9 cellular contexts compared by ENCODE assay signal in genomic region chr6:139030539-139030938, GRCh38. TPM values are rescaled to one million over a fixed set of nuclear protein-coding genes. Genes with fewer than 3 reads are reported as not detected.
A peak's percentile ranks its signal among the peaks of the same experiment; 100 is the strongest.
DNase-seq lines count a peak whose midpoint lies in the region; ATAC-seq and TF ChIP-seq lines count a peak whose summit lies in the region.
"Had no signal": no experiment of that assay in that cellular context is flagged by ENCODE, and none has a peak within 500 bp of the region (broad histone marks: within the 10 kb centered on the region; RNA-seq: fewer than 3 reads in every experiment).

No MANE protein-coding gene starts in this region.

- DNase-seq in mammary epithelial cell: no peak
- no peak for DNase-seq in breast epithelium (ENCODE audit: low spot score in 2 of 2)
- peak; percentile 75 for DNase-seq in OCI-M1 (lab: John Stamatoyannopoulos, UW)
- DNase-seq in ACHN: no peak
- no peak for DNase-seq in mesothelial cell of epicardium (ENCODE audit: low spot score in 2 of 2, unreplicated experiment in 2 of 2)
- no peak for DNase-seq in activated T-helper 1 cell treated with anti-CD3 and anti-CD28 coated beads, Interleukin-12 subunit alpha, Interleukin-12 subunit beta, Interleukin-2, Interleukin-4 antibody, amounts not matched to agents 30 ng/mL and 10 ng/mL and 1 ng/mL, durations not matched to agents 14 hours and 24 hours and 36 hours (ENCODE audit: low spot score)

- H3K9me3 Mint-ChIP-seq in mesothelial cell of epicardium: no peaks in the 10 kb centered on the region
- H3K9me3 Mint-ChIP-seq in activated T-helper 1 cell treated with anti-CD3 and anti-CD28 coated beads, Interleukin-12 subunit alpha, Interleukin-12 subunit beta, Interleukin-2, Interleukin-4 antibody, amounts not matched to agents 30 ng/mL and 10 ng/mL and 1 ng/mL, durations not matched to agents 14 hours and 24 hours and 36 hours: no peaks in the 10 kb centered on the region
- H3K9me3 Mint-ChIP-seq: nephron had no signal

- TF ChIP-seq CTCF in mammary epithelial cell (conservative IDR thresholded peaks at IDR 0.05 in 1 of 2, IDR thresholded peaks at IDR 0.05 in 1 of 2; ENCODE audit: extremely low read depth in 1 of 2, insufficient read depth in 1 of 2, low read depth in 1 of 2, low read length in 2 of 2): no peak
- TF ChIP-seq CTCF in breast epithelium (IDR thresholded peaks at IDR 0.05): no peak
- no peak for TF ChIP-seq CTCF in neural cell (IDR thresholded peaks at IDR 0.05; ENCODE audit: poor library complexity, severe bottlenecking)
- TF ChIP-seq CTCF in mesothelial cell of epicardium (IDR thresholded peaks at IDR 0.05; ENCODE audit: unreplicated experiment): no peak

- H3K9me2 ChIP-seq in neural cell (ENCODE audit: insufficient read depth, low read length): no peaks in the 10 kb centered on the region

- H3K36me3 Mint-ChIP-seq in mesothelial cell of epicardium: peaks cover 3% of the 10 kb centered on the region
- peaks cover 17% of the 10 kb centered on the region for H3K36me3 Mint-ChIP-seq in activated T-helper 1 cell treated with anti-CD3 and anti-CD28 coated beads, Interleukin-12 subunit alpha, Interleukin-12 subunit beta, Interleukin-2, Interleukin-4 antibody, amounts not matched to agents 30 ng/mL and 10 ng/mL and 1 ng/mL, durations not matched to agents 14 hours and 24 hours and 36 hours (ENCODE audit: low read depth)

- intact Hi-C loops in mammary epithelial cell (cut with micrococcal nuclease) (no loop called here), breast epithelium (cut with DNase I; ENCODE audit: low total_unique reads) (no loop called here)
- intact Hi-C loops in activated T-helper 1 cell treated with anti-CD3 and anti-CD28 coated beads, Interleukin-12 subunit alpha, Interleukin-12 subunit beta, Interleukin-2, Interleukin-4 antibody, amounts not matched to agents 30 ng/mL and 10 ng/mL and 1 ng/mL, durations not matched to agents 14 hours and 24 hours and 36 hours (cut with micrococcal nuclease): no loop called here

- ATAC-seq in HG02981 (IDR thresholded peaks at IDR 0.05; ENCODE audit: unreplicated experiment): peak; percentile 59

- no peak overlapping the region for H3K27ac Mint-ChIP-seq in mesothelial cell of epicardium
- H3K27ac Mint-ChIP-seq in activated T-helper 1 cell treated with anti-CD3 and anti-CD28 coated beads, Interleukin-12 subunit alpha, Interleukin-12 subunit beta, Interleukin-2, Interleukin-4 antibody, amounts not matched to agents 30 ng/mL and 10 ng/mL and 1 ng/mL, durations not matched to agents 14 hours and 24 hours and 36 hours: no peak overlapping the region
- H3K27ac Mint-ChIP-seq: nephron had no signal

- H3K79me2 ChIP-seq in mammary epithelial cell (ENCODE audit: insufficient read depth, low read length): peaks cover 55% of the 10 kb centered on the region
- H3K79me2 ChIP-seq in neural cell (replicated peaks; ENCODE audit: insufficient read depth, low read length): peaks cover 39% of the 10 kb centered on the region

- H3K4me2 ChIP-seq in mammary epithelial cell (ENCODE audit: insufficient read depth, low read depth, low read length): peak overlapping the region; percentile 85
- H3K4me2 ChIP-seq in neural cell (ENCODE audit: low read length): peak overlapping the region; percentile 79

- no peak for TF ChIP-seq POLR2A in breast epithelium (IDR thresholded peaks at IDR 0.05)

- no peaks in the 10 kb centered on the region for H4K20me1 ChIP-seq in mammary epithelial cell (ENCODE audit: insufficient read depth, low read length)
- no peaks in the 10 kb centered on the region for H4K20me1 ChIP-seq in neural cell (ENCODE audit: insufficient read depth)

- CTCF ChIA-PET in mammary epithelial cell (lab: Charles Lee; ENCODE audit: low non-redundant PET): no interaction called here

- H3K4me1 ChIP-seq in mammary epithelial cell (ENCODE audit: insufficient read depth, low read length): peaks cover 12% of the 10 kb centered on the region
- H3K4me1 ChIP-seq in breast epithelium: no peaks in the 10 kb centered on the region

- BruUV-seq in mammary epithelial cell (replicated peaks; lab: Mats Ljungman, UMichigan): TSS peak; percentile 14

- no peak overlapping the region for H3K27ac ChIP-seq in mammary epithelial cell (ENCODE audit: insufficient read depth, low read depth, low read length)
- H3K27ac ChIP-seq in breast epithelium: no peak overlapping the region
- peak overlapping the region; percentile 97 for H3K27ac ChIP-seq in neural cell (ENCODE audit: low read length)

- no peak overlapping the region for H3K9ac ChIP-seq in mammary epithelial cell (ENCODE audit: insufficient read depth, low read length)
- H3K9ac ChIP-seq in neural cell (ENCODE audit: low read length): peak overlapping the region; percentile 98

- no peak overlapping the region for H3K4me3 Mint-ChIP-seq in mesothelial cell of epicardium
- no peak overlapping the region for H3K4me3 Mint-ChIP-seq in activated T-helper 1 cell treated with anti-CD3 and anti-CD28 coated beads, Interleukin-12 subunit alpha, Interleukin-12 subunit beta, Interleukin-2, Interleukin-4 antibody, amounts not matched to agents 30 ng/mL and 10 ng/mL and 1 ng/mL, durations not matched to agents 14 hours and 24 hours and 36 hours
- H3K4me3 Mint-ChIP-seq: nephron had no signal

- H3K36me3 ChIP-seq in mammary epithelial cell (ENCODE audit: insufficient read depth, low read length): peaks cover 7% of the 10 kb centered on the region
- no peaks in the 10 kb centered on the region for H3K36me3 ChIP-seq in breast epithelium
- H3K36me3 ChIP-seq in neural cell (ENCODE audit: insufficient read depth, low read length): no peaks in the 10 kb centered on the region

- TF ChIP-seq EP300 in neural cell (conservative IDR thresholded peaks at IDR 0.05; ENCODE audit: poor library complexity, severe bottlenecking): no peak

- H3K27me3 ChIP-seq in mammary epithelial cell (ENCODE audit: insufficient read depth, low read length): no peaks in the 10 kb centered on the region
- H3K27me3 ChIP-seq in breast epithelium: no peaks in the 10 kb centered on the region
- no peaks in the 10 kb centered on the region for H3K27me3 ChIP-seq in neural cell (ENCODE audit: insufficient read depth, low read depth, low read length)

- in situ Hi-C loops in mammary epithelial cell (cut with MboI; ENCODE audit: low sequenced_read_pairs in 2 of 2) (no loop called here), ACHN (cut with HindIII; ENCODE audit: low pct_ligation_motif_present, low pct_unique_long_range_greater_than_20kb, low sequenced_read_pairs) (no loop called here)

- no peaks in the 10 kb centered on the region for H3K27me3 Mint-ChIP-seq in mesothelial cell of epicardium (ENCODE audit: low read depth)
- no peaks in the 10 kb centered on the region for H3K27me3 Mint-ChIP-seq in activated T-helper 1 cell treated with anti-CD3 and anti-CD28 coated beads, Interleukin-12 subunit alpha, Interleukin-12 subunit beta, Interleukin-2, Interleukin-4 antibody, amounts not matched to agents 30 ng/mL and 10 ng/mL and 1 ng/mL, durations not matched to agents 14 hours and 24 hours and 36 hours (ENCODE audit: insufficient read depth)

- H3K4me3 ChIP-seq in mammary epithelial cell (replicated peaks in 1 of 3; ENCODE audit: insufficient read depth in 1 of 3, low read depth in 2 of 3, low read length in 3 of 3) (no peak overlapping the region), breast epithelium (peak overlapping the region in 1 of 3 donors; percentile 72), neural cell (ENCODE audit: low read length) (peak overlapping the region; percentile 89)

- dilution Hi-C loops in mammary epithelial cell (cut with HindIII; ENCODE audit: low sequenced_read_pairs): no loop called here

- H3F3A ChIP-seq in neural cell (ENCODE audit: insufficient read depth, low read length, poor library complexity, severe bottlenecking): peaks cover 3% of the 10 kb centered on the region

- H2AFZ ChIP-seq in mammary epithelial cell (ENCODE audit: low read depth, low read length): no peak overlapping the region
- peak overlapping the region; percentile 30 for H2AFZ ChIP-seq in neural cell (ENCODE audit: low read depth, low read length)

- H3K4me1 Mint-ChIP-seq in mesothelial cell of epicardium: peaks cover 32% of the 10 kb centered on the region
- H3K4me1 Mint-ChIP-seq in activated T-helper 1 cell treated with anti-CD3 and anti-CD28 coated beads, Interleukin-12 subunit alpha, Interleukin-12 subunit beta, Interleukin-2, Interleukin-4 antibody, amounts not matched to agents 30 ng/mL and 10 ng/mL and 1 ng/mL, durations not matched to agents 14 hours and 24 hours and 36 hours (ENCODE audit: low read depth): peaks cover 33% of the 10 kb centered on the region

- no peak for TF ChIP-seq RAD21 in neural cell (conservative IDR thresholded peaks at IDR 0.05)

- 84% methylated on average over 7 of the region's 7 CpGs for WGBS in mammary epithelial cell (ENCODE audit: low coverage, missing lambda C conversion rate)

- no peaks in the 10 kb centered on the region for H3K9me3 ChIP-seq in mammary epithelial cell (replicated peaks; ENCODE audit: insufficient read depth, low read length)
- no peaks in the 10 kb centered on the region for H3K9me3 ChIP-seq in breast epithelium
- H3K9me3 ChIP-seq in neural cell (ENCODE audit: low read length): no peaks in the 10 kb centered on the region

RNA-seq across cellular contexts. Expression of gene ABRACL, which starts 2.0 kb away (rescaled TPM):
- total RNA-seq in mammary epithelial cell (10 to 100 TPM; 42.5 to 50.4 TPM), breast epithelium (10 to 100 TPM; 10.9 to 26.9 (median 17.4) TPM), mesothelial cell of epicardium (60.6 to 63.0 TPM (median 60.9 TPM) in 3 replicates)
- polyA plus RNA-seq in mammary epithelial cell (65.2 TPM), neural cell (160 and 201 TPM in 2 replicates)
- polyA minus RNA-seq in mammary epithelial cell (9.5 TPM), neural cell (65.5 and 85.1 TPM in 2 replicates)
- 129 and 135 TPM in 2 replicates for total RNA-seq in activated T-helper 1 cell treated with anti-CD3 and anti-CD28 coated beads, Interleukin-12 subunit alpha, Interleukin-12 subunit beta, Interleukin-2, Interleukin-4 antibody, amounts not matched to agents 30 ng/mL and 10 ng/mL and 1 ng/mL, durations not matched to agents 14 hours and 24 hours and 36 hours

RNA-seq across cellular contexts. Expression of gene REPS1, which starts 42.5 kb away (rescaled TPM):
- total RNA-seq in mammary epithelial cell (10 to 100 TPM; 39.5 to 55.8 TPM), breast epithelium (10 to 100 TPM; 40.5 to 79.9 (median 66.5) TPM), mesothelial cell of epicardium (85.6 to 95.4 TPM (median 89.4 TPM) in 3 replicates)
- polyA plus RNA-seq in mammary epithelial cell (45.8 TPM), neural cell (64.9 TPM in 2 replicates)
- polyA minus RNA-seq in mammary epithelial cell (55.7 TPM), neural cell (104 and 110 TPM in 2 replicates)
- 69.6 and 74.6 TPM in 2 replicates for total RNA-seq in activated T-helper 1 cell treated with anti-CD3 and anti-CD28 coated beads, Interleukin-12 subunit alpha, Interleukin-12 subunit beta, Interleukin-2, Interleukin-4 antibody, amounts not matched to agents 30 ng/mL and 10 ng/mL and 1 ng/mL, durations not matched to agents 14 hours and 24 hours and 36 hours
